9 cellular contexts compared by ENCODE assay signal in genomic region chr7:15685358-15686181, GRCh38. TPM values are rescaled to one million over a fixed set of nuclear protein-coding genes. Genes with fewer than 3 reads are reported as not detected.
DNase-seq lines count a peak whose midpoint lies in the region; ATAC-seq and TF ChIP-seq lines count a peak whose summit lies in the region.
"Had no signal": no experiment of that assay in that cellular context is flagged by ENCODE, and none has a peak within 500 bp of the region (broad histone marks: within the 10 kb centered on the region; RNA-seq: fewer than 3 reads in every experiment).

No MANE protein-coding gene starts in this region.

- peak; percentile 66 for DNase-seq in AG20443 (ENCODE audit: low spot score)
- peak; percentile 47 for DNase-seq in NCI-H345 (lab: John Stamatoyannopoulos, UW)
- DNase-seq in fibroblast of peridontal ligament (ENCODE audit: extremely low read depth), result peak; percentile 83
- DNase-seq in T1000 (lab: John Stamatoyannopoulos, UW), result no peak
- DNase-seq in activated CD4-positive, alpha-beta T cell treated with anti-CD3 and anti-CD28 coated beads, Interleukin-2, amount 10 ng/mL, durations not matched to agents 24 days and 14 days, result no peak
- DNase-seq in RWPE1 (ENCODE audit: low spot score), result no peak

- POLR2A ChIA-PET in RWPE1 (lab: Yijun Ruan, JAX; ENCODE audit: low non-redundant PET), result no interaction called here

- no peak for ATAC-seq in GM19324 (IDR thresholded peaks at IDR 0.05; ENCODE audit: low FRiP score, unreplicated experiment)

- intact Hi-C loops in activated CD4-positive, alpha-beta T cell treated with anti-CD3 and anti-CD28 coated beads, Interleukin-2, amount 10 ng/mL, durations not matched to agents 24 days and 14 days (cut with micrococcal nuclease), result no loop called here

- H3K36me3 ChIP-seq in neuron (ENCODE audit: insufficient read depth, low read length), result no peaks in the 10 kb centered on the region

- H3K27ac ChIP-seq in RWPE1, result no peak overlapping the region

- no peak overlapping the region for H3K4me3 Mint-ChIP-seq in activated CD4-positive, alpha-beta T cell treated with anti-CD3 and anti-CD28 coated beads, Interleukin-2, amount 10 ng/mL, durations not matched to agents 24 days and 14 days
- H3K4me3 Mint-ChIP-seq: activated naive CD8-positive, alpha-beta T cell had no signal

- H3K4me1 ChIP-seq in neuron (ENCODE audit: insufficient read depth, low read length), result peaks cover 32% of the 10 kb centered on the region

- no peak for TF ChIP-seq CTCF in RWPE1 (conservative IDR thresholded peaks at IDR 0.05; ENCODE audit: low read depth)

- H3K9me3 ChIP-seq in neuron (ENCODE audit: low read length), result no peaks in the 10 kb centered on the region

- H3K4me1 Mint-ChIP-seq in activated CD4-positive, alpha-beta T cell treated with anti-CD3 and anti-CD28 coated beads, Interleukin-2, amount 10 ng/mL, durations not matched to agents 24 days and 14 days, result no peaks in the 10 kb centered on the region

- H3K27ac Mint-ChIP-seq in activated CD4-positive, alpha-beta T cell treated with anti-CD3 and anti-CD28 coated beads, Interleukin-2, amount 10 ng/mL, durations not matched to agents 24 days and 14 days, result no peak overlapping the region
- H3K27ac Mint-ChIP-seq: activated naive CD8-positive, alpha-beta T cell had no signal

- CTCF ChIA-PET in RWPE1 (lab: Yijun Ruan, JAX), result interaction anchor here (1.0 kb wide), 1 partner anchor 35 kb away, joined by 4 read pairs; no protein-coding TSS in a partner anchor

- no peaks in the 10 kb centered on the region for H3K9me3 Mint-ChIP-seq in activated CD4-positive, alpha-beta T cell treated with anti-CD3 and anti-CD28 coated beads, Interleukin-2, amount 10 ng/mL, durations not matched to agents 24 days and 14 days

- H2AFZ ChIP-seq in neuron (ENCODE audit: low read depth, low read length), result no peak overlapping the region

- no peaks in the 10 kb centered on the region for H3K36me3 Mint-ChIP-seq in activated CD4-positive, alpha-beta T cell treated with anti-CD3 and anti-CD28 coated beads, Interleukin-2, amount 10 ng/mL, durations not matched to agents 24 days and 14 days (ENCODE audit: low read depth)
- H3K36me3 Mint-ChIP-seq: activated naive CD8-positive, alpha-beta T cell had no signal

- peaks cover 50% of the 10 kb centered on the region for H3K27me3 ChIP-seq in neuron (ENCODE audit: insufficient read depth, low read length)

- peak overlapping the region; percentile 4 for H3K4me3 ChIP-seq in neuron (ENCODE audit: low read length)

- H3K27me3 Mint-ChIP-seq in activated CD4-positive, alpha-beta T cell treated with anti-CD3 and anti-CD28 coated beads, Interleukin-2, amount 10 ng/mL, durations not matched to agents 24 days and 14 days, result peaks cover 40% of the 10 kb centered on the region

RNA-seq across cellular contexts. Expression of gene MEOX2, which starts 0.9 kb away (rescaled TPM):
- not detected in 2 replicates for total RNA-seq in activated CD4-positive, alpha-beta T cell treated with anti-CD3 and anti-CD28 coated beads, Interleukin-2, amount 10 ng/mL, durations not matched to agents 24 days and 14 days

Comparison
In these comparisons a context has a peak if more than half of its experiments do, and no peak if none do; other contexts are left out.
1. DNase-seq: peak in AG20443 (single experiment), NCI-H345 (single experiment) and fibroblast of peridontal ligament (single experiment); none in T1000 (single experiment), activated CD4-positive, alpha-beta T cell treated with anti-CD3 and anti-CD28 coated beads, Interleukin-2, amount 10 ng/mL, durations not matched to agents 24 days and 14 days (single experiment) and RWPE1 (single experiment).